1 cellular context compared by ENCODE assay signal in the genomic region with DNA sequence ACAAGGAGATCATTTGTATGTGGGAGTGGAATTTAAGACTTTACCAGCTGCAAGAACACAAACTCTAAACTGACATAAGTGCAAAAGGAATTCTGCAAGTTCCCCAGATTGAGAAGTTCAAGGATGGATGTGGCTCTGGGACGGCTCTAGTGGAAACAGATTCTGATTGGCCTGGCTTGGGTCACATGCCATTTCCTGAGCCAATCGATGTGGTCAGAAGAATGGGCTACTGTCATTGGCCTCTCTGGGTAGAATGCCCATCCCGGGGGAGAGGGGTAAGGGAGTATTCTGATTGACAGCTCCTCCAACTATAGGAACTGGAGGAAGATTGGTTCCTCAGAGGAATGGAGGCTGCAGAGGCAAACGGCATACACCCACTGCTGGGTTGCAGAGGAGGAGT.
TF ChIP-seq lines count a peak whose summit lies in the region.

No MANE protein-coding gene starts in this region.

TF ChIP-seq in WTC11, 78 proteins besides CTCF, POLR2A, EP300 and RAD21 (continued from another document):
- TF ChIP-seq, protein P1, sequence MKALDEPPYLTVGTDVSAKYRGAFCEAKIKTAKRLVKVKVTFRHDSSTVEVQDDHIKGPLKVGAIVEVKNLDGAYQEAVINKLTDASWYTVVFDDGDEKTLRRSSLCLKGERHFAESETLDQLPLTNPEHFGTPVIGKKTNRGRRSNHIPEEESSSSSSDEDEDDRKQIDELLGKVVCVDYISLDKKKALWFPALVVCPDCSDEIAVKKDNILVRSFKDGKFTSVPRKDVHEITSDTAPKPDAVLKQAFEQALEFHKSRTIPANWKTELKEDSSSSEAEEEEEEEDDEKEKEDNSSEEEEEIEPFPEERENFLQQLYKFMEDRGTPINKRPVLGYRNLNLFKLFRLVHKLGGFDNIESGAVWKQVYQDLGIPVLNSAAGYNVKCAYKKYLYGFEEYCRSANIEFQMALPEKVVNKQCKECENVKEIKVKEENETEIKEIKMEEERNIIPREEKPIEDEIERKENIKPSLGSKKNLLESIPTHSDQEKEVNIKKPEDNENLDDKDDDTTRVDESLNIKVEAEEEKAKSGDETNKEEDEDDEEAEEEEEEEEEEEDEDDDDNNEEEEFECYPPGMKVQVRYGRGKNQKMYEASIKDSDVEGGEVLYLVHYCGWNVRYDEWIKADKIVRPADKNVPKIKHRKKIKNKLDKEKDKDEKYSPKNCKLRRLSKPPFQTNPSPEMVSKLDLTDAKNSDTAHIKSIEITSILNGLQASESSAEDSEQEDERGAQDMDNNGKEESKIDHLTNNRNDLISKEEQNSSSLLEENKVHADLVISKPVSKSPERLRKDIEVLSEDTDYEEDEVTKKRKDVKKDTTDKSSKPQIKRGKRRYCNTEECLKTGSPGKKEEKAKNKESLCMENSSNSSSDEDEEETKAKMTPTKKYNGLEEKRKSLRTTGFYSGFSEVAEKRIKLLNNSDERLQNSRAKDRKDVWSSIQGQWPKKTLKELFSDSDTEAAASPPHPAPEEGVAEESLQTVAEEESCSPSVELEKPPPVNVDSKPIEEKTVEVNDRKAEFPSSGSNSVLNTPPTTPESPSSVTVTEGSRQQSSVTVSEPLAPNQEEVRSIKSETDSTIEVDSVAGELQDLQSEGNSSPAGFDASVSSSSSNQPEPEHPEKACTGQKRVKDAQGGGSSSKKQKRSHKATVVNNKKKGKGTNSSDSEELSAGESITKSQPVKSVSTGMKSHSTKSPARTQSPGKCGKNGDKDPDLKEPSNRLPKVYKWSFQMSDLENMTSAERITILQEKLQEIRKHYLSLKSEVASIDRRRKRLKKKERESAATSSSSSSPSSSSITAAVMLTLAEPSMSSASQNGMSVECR (CRISPR knock-in tag; IDR thresholded peaks at IDR 0.05; ENCODE audit: borderline replicate concordance) = no peak
- TF ChIP-seq ZNF219 (CRISPR knock-in tag; IDR thresholded peaks at IDR 0.05; ENCODE audit: borderline replicate concordance) (no peak), NFYB (CRISPR knock-in tag; conservative IDR thresholded peaks at IDR 0.05; ENCODE audit: low read depth) (peak; percentile 53)
